Comparison of ENCODE assay signal across 1 cellular context in genomic region chr3:52299815-52300611, GRCh38.
TF ChIP-seq lines count a peak whose summit lies in the region.

No MANE protein-coding gene starts in this region.

TF ChIP-seq in K562, 482 proteins besides CTCF, POLR2A, EP300 and RAD21 (continued from another document and continues in another):
- TF ChIP-seq, protein P1, sequence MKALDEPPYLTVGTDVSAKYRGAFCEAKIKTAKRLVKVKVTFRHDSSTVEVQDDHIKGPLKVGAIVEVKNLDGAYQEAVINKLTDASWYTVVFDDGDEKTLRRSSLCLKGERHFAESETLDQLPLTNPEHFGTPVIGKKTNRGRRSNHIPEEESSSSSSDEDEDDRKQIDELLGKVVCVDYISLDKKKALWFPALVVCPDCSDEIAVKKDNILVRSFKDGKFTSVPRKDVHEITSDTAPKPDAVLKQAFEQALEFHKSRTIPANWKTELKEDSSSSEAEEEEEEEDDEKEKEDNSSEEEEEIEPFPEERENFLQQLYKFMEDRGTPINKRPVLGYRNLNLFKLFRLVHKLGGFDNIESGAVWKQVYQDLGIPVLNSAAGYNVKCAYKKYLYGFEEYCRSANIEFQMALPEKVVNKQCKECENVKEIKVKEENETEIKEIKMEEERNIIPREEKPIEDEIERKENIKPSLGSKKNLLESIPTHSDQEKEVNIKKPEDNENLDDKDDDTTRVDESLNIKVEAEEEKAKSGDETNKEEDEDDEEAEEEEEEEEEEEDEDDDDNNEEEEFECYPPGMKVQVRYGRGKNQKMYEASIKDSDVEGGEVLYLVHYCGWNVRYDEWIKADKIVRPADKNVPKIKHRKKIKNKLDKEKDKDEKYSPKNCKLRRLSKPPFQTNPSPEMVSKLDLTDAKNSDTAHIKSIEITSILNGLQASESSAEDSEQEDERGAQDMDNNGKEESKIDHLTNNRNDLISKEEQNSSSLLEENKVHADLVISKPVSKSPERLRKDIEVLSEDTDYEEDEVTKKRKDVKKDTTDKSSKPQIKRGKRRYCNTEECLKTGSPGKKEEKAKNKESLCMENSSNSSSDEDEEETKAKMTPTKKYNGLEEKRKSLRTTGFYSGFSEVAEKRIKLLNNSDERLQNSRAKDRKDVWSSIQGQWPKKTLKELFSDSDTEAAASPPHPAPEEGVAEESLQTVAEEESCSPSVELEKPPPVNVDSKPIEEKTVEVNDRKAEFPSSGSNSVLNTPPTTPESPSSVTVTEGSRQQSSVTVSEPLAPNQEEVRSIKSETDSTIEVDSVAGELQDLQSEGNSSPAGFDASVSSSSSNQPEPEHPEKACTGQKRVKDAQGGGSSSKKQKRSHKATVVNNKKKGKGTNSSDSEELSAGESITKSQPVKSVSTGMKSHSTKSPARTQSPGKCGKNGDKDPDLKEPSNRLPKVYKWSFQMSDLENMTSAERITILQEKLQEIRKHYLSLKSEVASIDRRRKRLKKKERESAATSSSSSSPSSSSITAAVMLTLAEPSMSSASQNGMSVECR (CRISPR knock-in tag; IDR thresholded peaks at IDR 0.05), result no peak
- TF ChIP-seq, protein P2, sequence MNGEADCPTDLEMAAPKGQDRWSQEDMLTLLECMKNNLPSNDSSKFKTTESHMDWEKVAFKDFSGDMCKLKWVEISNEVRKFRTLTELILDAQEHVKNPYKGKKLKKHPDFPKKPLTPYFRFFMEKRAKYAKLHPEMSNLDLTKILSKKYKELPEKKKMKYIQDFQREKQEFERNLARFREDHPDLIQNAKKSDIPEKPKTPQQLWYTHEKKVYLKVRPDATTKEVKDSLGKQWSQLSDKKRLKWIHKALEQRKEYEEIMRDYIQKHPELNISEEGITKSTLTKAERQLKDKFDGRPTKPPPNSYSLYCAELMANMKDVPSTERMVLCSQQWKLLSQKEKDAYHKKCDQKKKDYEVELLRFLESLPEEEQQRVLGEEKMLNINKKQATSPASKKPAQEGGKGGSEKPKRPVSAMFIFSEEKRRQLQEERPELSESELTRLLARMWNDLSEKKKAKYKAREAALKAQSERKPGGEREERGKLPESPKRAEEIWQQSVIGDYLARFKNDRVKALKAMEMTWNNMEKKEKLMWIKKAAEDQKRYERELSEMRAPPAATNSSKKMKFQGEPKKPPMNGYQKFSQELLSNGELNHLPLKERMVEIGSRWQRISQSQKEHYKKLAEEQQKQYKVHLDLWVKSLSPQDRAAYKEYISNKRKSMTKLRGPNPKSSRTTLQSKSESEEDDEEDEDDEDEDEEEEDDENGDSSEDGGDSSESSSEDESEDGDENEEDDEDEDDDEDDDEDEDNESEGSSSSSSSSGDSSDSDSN (IDR thresholded peaks at IDR 0.05; ENCODE audit: borderline replicate concordance in 1 of 2, low read depth in 2 of 2, low read length in 2 of 2), result peak; percentile 40 to 90; a peak in 2 of 4 replicates
- TF ChIP-seq GABPB2 (CRISPR knock-in tag; conservative IDR thresholded peaks at IDR 0.05), result no peak
- TF ChIP-seq POLR3G (IDR thresholded peaks at IDR 0.05; ENCODE audit: extremely low read depth, insufficient read length, insufficient replicate concordance), result no peak
- peak; percentile 29; the same call in 1 of the 2 replicates for TF ChIP-seq FOXM1 (IDR thresholded peaks at IDR 0.05; ENCODE audit: low read depth)
- no peak for TF ChIP-seq FOXM1 (CRISPR knock-in tag; IDR thresholded peaks at IDR 0.05; ENCODE audit: low read depth)
- TF ChIP-seq ILF3 (IDR thresholded peaks at IDR 0.05; ENCODE audit: borderline replicate concordance), result no peak
- TF ChIP-seq ZNF717 (CRISPR knock-in tag; IDR thresholded peaks at IDR 0.05), result no peak
- no peak for TF ChIP-seq CGGBP1 (CRISPR knock-in tag; IDR thresholded peaks at IDR 0.05)
- no peak for TF ChIP-seq ATF1 (CRISPR knock-in tag; IDR thresholded peaks at IDR 0.05)
- TF ChIP-seq ATF1 (tag; IDR thresholded peaks at IDR 0.05), result peak; percentile 56
- TF ChIP-seq RFX5 (IDR thresholded peaks at IDR 0.05; ENCODE audit: low read depth, low read length), result no peak
- TF ChIP-seq RBBP5 (IDR thresholded peaks at IDR 0.05; ENCODE audit: borderline replicate concordance, insufficient read depth, low read length, poor library complexity, severe bottlenecking), result no peak
- no peak for TF ChIP-seq ZNF785 (CRISPR knock-in tag; IDR thresholded peaks at IDR 0.05)
- TF ChIP-seq CBX8 (IDR thresholded peaks at IDR 0.05; ENCODE audit: borderline replicate concordance, extremely low read depth, low read depth, low read length, poor library complexity, severe bottlenecking), result no peak
- TF ChIP-seq EWSR1 (IDR thresholded peaks at IDR 0.05; ENCODE audit: borderline replicate concordance, low read depth, partially characterized antibody), result no peak
- TF ChIP-seq, protein P3, sequence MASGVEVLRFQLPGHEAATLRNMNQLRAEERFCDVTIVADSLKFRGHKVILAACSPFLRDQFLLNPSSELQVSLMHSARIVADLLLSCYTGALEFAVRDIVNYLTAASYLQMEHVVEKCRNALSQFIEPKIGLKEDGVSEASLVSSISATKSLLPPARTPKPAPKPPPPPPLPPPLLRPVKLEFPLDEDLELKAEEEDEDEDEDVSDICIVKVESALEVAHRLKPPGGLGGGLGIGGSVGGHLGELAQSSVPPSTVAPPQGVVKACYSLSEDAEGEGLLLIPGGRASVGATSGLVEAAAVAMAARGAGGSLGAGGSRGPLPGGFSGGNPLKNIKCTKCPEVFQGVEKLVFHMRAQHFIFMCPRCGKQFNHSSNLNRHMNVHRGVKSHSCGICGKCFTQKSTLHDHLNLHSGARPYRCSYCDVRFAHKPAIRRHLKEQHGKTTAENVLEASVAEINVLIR (CRISPR knock-in tag; IDR thresholded peaks at IDR 0.05), result no peak
- TF ChIP-seq C11orf30 (IDR thresholded peaks at IDR 0.05; ENCODE audit: low read depth), result no peak
- peak; percentile 61 for TF ChIP-seq NEUROD1 (IDR thresholded peaks at IDR 0.05; ENCODE audit: borderline replicate concordance, low read depth, low read length, partially characterized antibody)
- no peak for TF ChIP-seq GABPA (tag; conservative IDR thresholded peaks at IDR 0.05; ENCODE audit: low read depth)
- TF ChIP-seq ZNF57 (CRISPR knock-in tag; IDR thresholded peaks at IDR 0.05), result no peak
- TF ChIP-seq RCOR1 (IDR thresholded peaks at IDR 0.05; ENCODE audit: borderline replicate concordance in 1 of 2, low read depth in 2 of 2, low read length in 2 of 2), result peak in 1 of 2 experiments; percentile 71; a peak in 1 of 4 replicates
- peak; percentile 68 for TF ChIP-seq EGR1 (conservative IDR thresholded peaks at IDR 0.05)
- no peak for TF ChIP-seq SMARCB1 (IDR thresholded peaks at IDR 0.05; ENCODE audit: insufficient read length, low read depth)
- TF ChIP-seq GABPB1 (CRISPR knock-in tag; IDR thresholded peaks at IDR 0.05), result peak; percentile 13; the same call in 1 of the 2 replicates
- no peak for TF ChIP-seq NELFE (IDR thresholded peaks at IDR 0.05; ENCODE audit: insufficient read depth, insufficient read length)
- TF ChIP-seq MEF2A (IDR thresholded peaks at IDR 0.05; ENCODE audit: control insufficient read depth, low read depth, low read length), result no peak
- TF ChIP-seq, protein P4, sequence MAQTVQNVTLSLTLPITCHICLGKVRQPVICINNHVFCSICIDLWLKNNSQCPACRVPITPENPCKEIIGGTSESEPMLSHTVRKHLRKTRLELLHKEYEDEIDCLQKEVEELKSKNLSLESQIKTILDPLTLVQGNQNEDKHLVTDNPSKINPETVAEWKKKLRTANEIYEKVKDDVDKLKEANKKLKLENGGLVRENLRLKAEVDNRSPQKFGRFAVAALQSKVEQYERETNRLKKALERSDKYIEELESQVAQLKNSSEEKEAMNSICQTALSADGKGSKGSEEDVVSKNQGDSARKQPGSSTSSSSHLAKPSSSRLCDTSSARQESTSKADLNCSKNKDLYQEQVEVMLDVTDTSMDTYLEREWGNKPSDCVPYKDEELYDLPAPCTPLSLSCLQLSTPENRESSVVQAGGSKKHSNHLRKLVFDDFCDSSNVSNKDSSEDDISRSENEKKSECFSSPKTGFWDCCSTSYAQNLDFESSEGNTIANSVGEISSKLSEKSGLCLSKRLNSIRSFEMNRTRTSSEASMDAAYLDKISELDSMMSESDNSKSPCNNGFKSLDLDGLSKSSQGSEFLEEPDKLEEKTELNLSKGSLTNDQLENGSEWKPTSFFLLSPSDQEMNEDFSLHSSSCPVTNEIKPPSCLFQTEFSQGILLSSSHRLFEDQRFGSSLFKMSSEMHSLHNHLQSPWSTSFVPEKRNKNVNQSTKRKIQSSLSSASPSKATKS (CRISPR knock-in tag; IDR thresholded peaks at IDR 0.05), result no peak
- TF ChIP-seq RNF2 (IDR thresholded peaks at IDR 0.05), result peak; percentile 54; the same call in 1 of the 2 replicates
- no peak for TF ChIP-seq ZNF512 (tag; IDR thresholded peaks at IDR 0.05)
- TF ChIP-seq AFF4 (CRISPR knock-in tag; IDR thresholded peaks at IDR 0.05), result no peak
- TF ChIP-seq HES1 (IDR thresholded peaks at IDR 0.05; ENCODE audit: low read depth), result no peak
- peak; percentile 51; the same call in 1 of the 2 replicates for TF ChIP-seq MTA2 (IDR thresholded peaks at IDR 0.05; ENCODE audit: low read depth)
- TF ChIP-seq ZNF609 (CRISPR knock-in tag; IDR thresholded peaks at IDR 0.05; ENCODE audit: borderline replicate concordance), result no peak
- TF ChIP-seq MXI1 (IDR thresholded peaks at IDR 0.05; ENCODE audit: low read depth, low read length), result no peak
